ENCODE assay signal across 9 cellular contexts in genomic region chr18:48813833-48814489, GRCh38.
DNase-seq lines count a peak whose midpoint lies in the region; ATAC-seq and TF ChIP-seq lines count a peak whose summit lies in the region.
"Had no signal": no experiment of that assay in that cellular context is flagged by ENCODE, and none has a peak within 500 bp of the region (broad histone marks: within the 10 kb centered on the region; RNA-seq: fewer than 3 reads in every experiment).

No MANE protein-coding gene starts in this region.

- no peaks in the 10 kb centered on the region for H3K27me3 Mint-ChIP-seq in activated naive CD4-positive, alpha-beta T cell treated with anti-CD3 and anti-CD28 coated beads for 36 hours (ENCODE audit: low read depth)
- H3K27me3 Mint-ChIP-seq in activated T-cell treated with anti-CD3 and anti-CD28 coated beads, Interleukin-2, amount 50 U/mL, for 72 hours (ENCODE audit: low read depth), result no peaks in the 10 kb centered on the region

- no peaks in the 10 kb centered on the region for H3K9me3 Mint-ChIP-seq in activated naive CD4-positive, alpha-beta T cell treated with anti-CD3 and anti-CD28 coated beads for 36 hours
- no peaks in the 10 kb centered on the region for H3K9me3 Mint-ChIP-seq in activated T-cell treated with anti-CD3 and anti-CD28 coated beads, Interleukin-2, amount 50 U/mL, for 72 hours

- no peak for TF ChIP-seq POLR2A in uterus (IDR thresholded peaks at IDR 0.05)

- H3K4me1 Mint-ChIP-seq in activated naive CD4-positive, alpha-beta T cell treated with anti-CD3 and anti-CD28 coated beads for 36 hours (ENCODE audit: low read depth), result peaks cover 12% of the 10 kb centered on the region
- H3K4me1 Mint-ChIP-seq in activated T-cell treated with anti-CD3 and anti-CD28 coated beads, Interleukin-2, amount 50 U/mL, for 72 hours (ENCODE audit: low read depth), result peaks cover 53% of the 10 kb centered on the region

- intact Hi-C loops in activated naive CD4-positive, alpha-beta T cell treated with anti-CD3 and anti-CD28 coated beads for 36 hours (cut with micrococcal nuclease), result no loop called here
- intact Hi-C loops in uterus (cut with DNase I; ENCODE audit: low total_unique reads), result no loop called here

- H3K27ac Mint-ChIP-seq in activated naive CD4-positive, alpha-beta T cell treated with anti-CD3 and anti-CD28 coated beads for 36 hours, result no peak overlapping the region
- H3K27ac Mint-ChIP-seq in activated T-cell treated with anti-CD3 and anti-CD28 coated beads, Interleukin-2, amount 50 U/mL, for 72 hours, result peak overlapping the region; percentile 83

- ATAC-seq in activated T-cell treated with anti-CD3 and anti-CD28 coated beads, Interleukin-2, amount 50 U/mL, for 72 hours (replicated peaks in 1 of 2), result peak; percentile 37 to 47

- no peak overlapping the region for H3K27ac ChIP-seq in uterus

- no peak overlapping the region for H3K4me3 ChIP-seq in uterus

- peak; percentile 44 for DNase-seq in activated naive CD4-positive, alpha-beta T cell treated with Interleukin-2 at 50 U/mL for 16 hours
- no peak for DNase-seq in activated naive CD4-positive, alpha-beta T cell treated with anti-CD3 and anti-CD28 coated beads for 36 hours
- no peak for DNase-seq in activated T-cell treated with anti-CD3 and anti-CD28 coated beads, Interleukin-2, amount 50 U/mL, for 72 hours
- DNase-seq in islet precursor cell, result peak; percentile 57
- DNase-seq in uterus, result peak; percentile 11 to 14
- DNase-seq in HuH-7 (ENCODE audit: low spot score), result no peak
- DNase-seq in NCI-H774 (lab: John Stamatoyannopoulos, UW), result no peak
- no peak for DNase-seq in NCI-H2029 treated with DMSO at 0.1 percent for 48 hours (lab: John Stamatoyannopoulos, UW)
- DNase-seq: kidney glomerular epithelial cell had no signal

- no peaks in the 10 kb centered on the region for H3K36me3 ChIP-seq in uterus

- H3K36me3 Mint-ChIP-seq in activated naive CD4-positive, alpha-beta T cell treated with anti-CD3 and anti-CD28 coated beads for 36 hours (ENCODE audit: low read depth), result no peaks in the 10 kb centered on the region
- H3K36me3 Mint-ChIP-seq in activated T-cell treated with anti-CD3 and anti-CD28 coated beads, Interleukin-2, amount 50 U/mL, for 72 hours (ENCODE audit: insufficient read depth in 2 of 2), result no peaks in the 10 kb centered on the region

- no peak overlapping the region for H3K4me3 Mint-ChIP-seq in activated naive CD4-positive, alpha-beta T cell treated with anti-CD3 and anti-CD28 coated beads for 36 hours
- H3K4me3 Mint-ChIP-seq in activated T-cell treated with anti-CD3 and anti-CD28 coated beads, Interleukin-2, amount 50 U/mL, for 72 hours, result peak overlapping the region; percentile 28 to 54

- no peaks in the 10 kb centered on the region for H3K27me3 ChIP-seq in uterus

- no peak for TF ChIP-seq CTCF in uterus (IDR thresholded peaks at IDR 0.05)

- CTCF ChIA-PET in activated naive CD4-positive, alpha-beta T cell treated with anti-CD3 and anti-CD28 coated beads for 36 hours (lab: Charles Lee), result interaction anchor here (0.6 to 1.1 kb wide), 3 partner anchors 18 to 1655 kb away, joined by 3 to 4 read pairs (median 3); no protein-coding TSS in a partner anchor

- H3K4me1 ChIP-seq in uterus, result no peaks in the 10 kb centered on the region

- no peaks in the 10 kb centered on the region for H3K9me3 ChIP-seq in uterus

Comparison
In these comparisons a context has a peak if more than half of its experiments do, and no peak if none do; other contexts are left out.
1. DNase-seq: peak in activated naive CD4-positive, alpha-beta T cell treated with Interleukin-2 at 50 U/mL for 16 hours (single experiment), islet precursor cell (single experiment) and uterus (2 of 2); none in activated naive CD4-positive, alpha-beta T cell treated with anti-CD3 and anti-CD28 coated beads for 36 hours (single experiment), activated T-cell treated with anti-CD3 and anti-CD28 coated beads, Interleukin-2, amount 50 U/mL, for 72 hours (0 of 2), HuH-7 (single experiment), NCI-H774 (single experiment) and NCI-H2029 treated with DMSO at 0.1 percent for 48 hours (single experiment).